14 cellular contexts compared by ENCODE assay signal in the genomic region with DNA sequence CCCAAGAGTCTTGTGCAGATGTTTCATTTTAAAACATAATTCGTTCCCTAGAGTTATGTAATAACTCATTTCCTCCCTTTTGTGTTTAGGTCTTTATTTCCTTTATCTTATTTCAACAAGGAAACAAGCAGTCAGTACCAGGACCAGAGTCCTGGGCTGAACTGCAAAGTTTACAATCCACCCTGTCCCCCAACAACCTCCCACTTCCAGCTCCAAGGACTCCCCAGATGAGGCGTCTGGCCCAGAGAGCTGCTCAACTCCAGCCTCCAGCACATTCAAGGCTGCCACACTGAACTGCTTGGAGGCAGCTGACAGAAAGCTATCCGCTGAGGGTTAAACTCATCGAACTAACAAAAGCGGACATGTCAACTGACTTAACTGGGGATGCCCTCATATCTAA. TPM values are rescaled to one million over a fixed set of nuclear protein-coding genes. Genes with fewer than 3 reads are reported as not detected.
A peak's percentile ranks its signal among the peaks of the same experiment; 100 is the strongest.
DNase-seq lines count a peak whose midpoint lies in the region; ATAC-seq and TF ChIP-seq lines count a peak whose summit lies in the region.
"Had no signal": no experiment of that assay in that cellular context is flagged by ENCODE, and none has a peak within 500 bp of the region (broad histone marks: within the 10 kb centered on the region; RNA-seq: fewer than 3 reads in every experiment).

No MANE protein-coding gene starts in this region.

- TF ChIP-seq CTCF in Panc1 (IDR thresholded peaks at IDR 0.05) (no peak), dorsolateral prefrontal cortex (IDR thresholded peaks at IDR 0.05 in 54 of 56, conservative IDR thresholded peaks at IDR 0.05 in 2 of 56; ENCODE audit: low read depth in 1 of 56, partially characterized antibody in 56 of 56) (no peak), neural crest cell (conservative IDR thresholded peaks at IDR 0.05) (no peak)

- peak overlapping the region in 10 of 11 experiments; percentile 18 to 85 (median 72); a peak in 20 of 22 replicates for H3K4me2 ChIP-seq in BLaER1 treated with 17β-estradiol and CSF1 and Interleukin-3, amounts not matched to agents 10 nM and 100 nM

- in situ Hi-C loops in Panc1 (cut with HindIII; ENCODE audit: low pct_unique_long_range_greater_than_20kb, low sequenced_read_pairs) = no loop called here

- no peaks in the 10 kb centered on the region for H3K9me3 Mint-ChIP-seq in neural crest cell

- peak overlapping the region; percentile 10 to 66 (median 45); a peak in 13 of 22 replicates for H3K9ac ChIP-seq in BLaER1 treated with 17β-estradiol and CSF1 and Interleukin-3, amounts not matched to agents 10 nM and 100 nM

- H3K27ac ChIP-seq in BLaER1 treated with 17β-estradiol and CSF1 and Interleukin-3, amounts not matched to agents 10 nM and 100 nM = peak overlapping the region in 9 of 11 experiments; percentile 22 to 54 (median 31); a peak in 14 of 22 replicates
- H3K27ac ChIP-seq in Panc1 (ENCODE audit: low read length) (peak overlapping the region; percentile 36; the same call in 1 of the 2 replicates), dorsolateral prefrontal cortex (peak overlapping the region in 58 of 59 donors; percentile 1 to 99 (median 93))
- H3K27ac ChIP-seq: C4-2B had no signal

- CTCF ChIA-PET in Panc1 (lab: Charles Lee) = no interaction called here

- H3K27ac Mint-ChIP-seq in neural crest cell (ENCODE audit: unreplicated experiment) = peak overlapping the region; percentile 89

- peak overlapping the region; percentile 68 for H3K4me3 Mint-ChIP-seq in neural crest cell

- H3K27me3 Mint-ChIP-seq in neural crest cell (ENCODE audit: low read depth) = peaks cover 6% of the 10 kb centered on the region

- POLR2A ChIA-PET in Panc1 (lab: Charles Lee) = no interaction called here

- peaks cover 83 to 90% (median 86%) of the 10 kb centered on the region in 11 experiments for H4K20me1 ChIP-seq in BLaER1 treated with 17β-estradiol and CSF1 and Interleukin-3, amounts not matched to agents 10 nM and 100 nM

- H3K36me3 Mint-ChIP-seq in neural crest cell (ENCODE audit: low read depth) = peaks cover 11% of the 10 kb centered on the region

- BruUV-seq in Panc1 (replicated peaks; lab: Mats Ljungman, UMichigan) = no TSS peak

- peaks cover 39 to 82% (median 72%) of the 10 kb centered on the region in 11 experiments for H3K36me3 ChIP-seq in BLaER1 treated with 17β-estradiol and CSF1 and Interleukin-3, amounts not matched to agents 10 nM and 100 nM
- H3K36me3 ChIP-seq in Panc1 (ENCODE audit: control insufficient read depth, insufficient read depth, low read length) = no peaks in the 10 kb centered on the region; the same call in none of the 2 replicates

- H3K4me1 Mint-ChIP-seq in neural crest cell = peaks cover 63% of the 10 kb centered on the region

- no peak for ATAC-seq in Panc1
- ATAC-seq: esophagus mucosa had no signal

- H3K4me1 ChIP-seq in BLaER1 treated with 17β-estradiol and CSF1 and Interleukin-3, amounts not matched to agents 10 nM and 100 nM = peaks cover 35 to 51% (median 46%) of the 10 kb centered on the region in 10 experiments
- H3K4me1 ChIP-seq in Panc1 (ENCODE audit: control insufficient read depth, insufficient read depth, low read length) = peaks cover 38% of the 10 kb centered on the region

- H3K4me3 ChIP-seq in BLaER1 treated with 17β-estradiol and CSF1 and Interleukin-3, amounts not matched to agents 10 nM and 100 nM = no peak overlapping the region
- H3K4me3 ChIP-seq in Panc1 (ENCODE audit: low read depth in 2 of 2, low read length in 2 of 2) = no peak overlapping the region
- peak overlapping the region in 11 of 59 donors; percentile 1 to 63 (median 53) for H3K4me3 ChIP-seq in dorsolateral prefrontal cortex
- H3K4me3 ChIP-seq: Peyer's patch had no signal

- no peaks in the 10 kb centered on the region for H3K27me3 ChIP-seq in BLaER1 treated with 17β-estradiol and CSF1 and Interleukin-3, amounts not matched to agents 10 nM and 100 nM
- no peaks in the 10 kb centered on the region for H3K27me3 ChIP-seq in Panc1 (ENCODE audit: control insufficient read depth, insufficient read depth, low read length)
- H3K27me3 ChIP-seq in dorsolateral prefrontal cortex = no peaks in the 10 kb centered on the region
- H3K27me3 ChIP-seq: Peyer's patch had no signal

- intact Hi-C loops in Panc1 (cut with micrococcal nuclease; ENCODE audit: unreplicated experiment) = no loop called here
- intact Hi-C loops in dorsolateral prefrontal cortex (cut with DNase I) = loop anchor here in 1 of 2 donors (5.0 kb wide), 1 partner anchor 78 kb away; no protein-coding TSS in a partner anchor

- no peak for DNase-seq in Panc1 (ENCODE audit: low read depth, low spot score)
- no peak for DNase-seq in dorsolateral prefrontal cortex
- no peak for DNase-seq in neural crest cell (ENCODE audit: low read depth, low spot score)
- DNase-seq in midbrain (lab: John Stamatoyannopoulos, UW) = no peak
- no peak for DNase-seq in NCI-H1092 treated with DMSO at 0.1 percent for 48 hours (lab: John Stamatoyannopoulos, UW)
- no peak for DNase-seq in cerebellar cortex (ENCODE audit: low spot score)
- DNase-seq in NCI-H2081 treated with DMSO at 0.1 percent for 48 hours (lab: John Stamatoyannopoulos, UW) = no peak
- DNase-seq: Karpas-422, NCI-H2171, Peyer's patch had no signal

- H3K9me3 ChIP-seq in BLaER1 treated with 17β-estradiol and CSF1 and Interleukin-3, amounts not matched to agents 10 nM and 100 nM (replicated peaks in 1 of 11) = peaks cover 0 to 20% (median 4%) of the 10 kb centered on the region in 11 experiments; a peak in 8 of 22 replicates
- H3K9me3 ChIP-seq in Panc1 (ENCODE audit: control insufficient read depth, insufficient read depth, low read depth, low read length) = no peaks in the 10 kb centered on the region
- H3K9me3 ChIP-seq: Peyer's patch had no signal

RNA-seq across cellular contexts. Expression of a gene that starts 4.5 kb away (rescaled TPM):
- total RNA-seq in Panc1 (2021; ENCODE audit: unreplicated experiment) (46.6 TPM), dorsolateral prefrontal cortex (10 to 100 TPM; 47.0 to 95.5 (median 65.3) TPM), neural crest cell (110 and 114 TPM in 2 replicates)
- 51.8 TPM for polyA plus RNA-seq in Panc1 (2012; ENCODE audit: insufficient read length)

RNA-seq across cellular contexts. Expression of a gene that starts 30.2 kb away (rescaled TPM):
- total RNA-seq in Panc1 (2021; ENCODE audit: unreplicated experiment) (0.23 TPM), dorsolateral prefrontal cortex (1 to 10 TPM in 62 of 120 experiments, under 1 TPM in 31, not detected in 27; 0.65 to 6.3 (median 1.3) TPM), neural crest cell (0.66 and 1.3 TPM in 2 replicates)
- polyA plus RNA-seq in Panc1 (2012; ENCODE audit: insufficient read length) = 0.30 TPM
- total RNA-seq: Peyer's patch had no signal
- polyA plus RNA-seq: keratinocyte had no signal

RNA-seq across cellular contexts. Expression of a gene that starts 39.0 kb away (rescaled TPM):
- 102 TPM for total RNA-seq in Panc1 (2021; ENCODE audit: unreplicated experiment)
- polyA plus RNA-seq in Panc1 (2012; ENCODE audit: insufficient read length) = 194 TPM
- total RNA-seq in dorsolateral prefrontal cortex = 100 to 1,000 TPM in 119 of 120 experiments, 10 to 100 TPM in 1; 85.4 to 229 (median 131) TPM
- 105 and 106 TPM in 2 replicates for total RNA-seq in neural crest cell

RNA-seq across cellular contexts. Expression of a gene that starts 56.5 kb away (rescaled TPM):
- total RNA-seq in Panc1 (2021; ENCODE audit: unreplicated experiment) = 1.6 TPM
- polyA plus RNA-seq in Panc1 (2012; ENCODE audit: insufficient read length) = 4.7 TPM
- total RNA-seq in dorsolateral prefrontal cortex = 10 to 100 TPM in 18 of 120 experiments, 1 to 10 TPM in 102; 2.0 to 26.5 (median 6.2) TPM
- 0.36 and 0.63 TPM in 2 replicates for total RNA-seq in neural crest cell

Comparison
In these comparisons a context has a peak if more than half of its experiments do, and no peak if none do; other contexts are left out.
1. H3K27ac ChIP-seq: peak in every context shown above with its lines; median percentile 93 in dorsolateral prefrontal cortex; 36 in Panc1; 31 in BLaER1 treated with 17β-estradiol and CSF1 and Interleukin-3, amounts not matched to agents 10 nM and 100 nM.